ENCODE assay signal across 8 cellular contexts in the genomic region with DNA sequence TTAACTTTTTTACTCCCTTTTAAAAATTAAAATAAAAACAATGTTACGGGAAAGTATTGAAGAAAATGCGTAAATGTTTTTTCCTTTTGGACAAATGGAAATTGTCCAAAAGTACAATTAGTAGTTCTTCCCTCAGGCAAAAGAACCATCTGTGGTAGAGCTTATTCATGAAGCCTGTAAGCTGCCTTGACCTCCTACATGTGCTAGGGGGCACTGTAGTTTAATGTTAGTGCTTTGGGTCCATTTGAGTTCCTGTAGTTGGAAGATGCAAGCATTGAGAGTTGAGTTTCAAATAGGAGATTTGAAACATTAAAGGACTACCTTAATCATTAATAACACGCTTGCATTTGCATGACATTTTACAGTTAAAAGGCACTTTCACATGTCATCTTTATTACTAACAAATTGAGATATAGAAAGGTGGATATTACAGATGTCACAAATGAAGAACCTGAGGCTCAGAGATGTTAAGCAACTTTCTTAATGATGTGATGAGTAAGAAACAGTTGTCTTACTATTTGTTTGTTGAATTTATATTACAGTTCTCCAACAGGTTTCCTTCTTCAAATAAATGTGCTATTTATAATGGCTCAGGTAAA.
A peak's percentile ranks its signal among the peaks of the same experiment; 100 is the strongest.
DNase-seq lines count a peak whose midpoint lies in the region; ATAC-seq lines count a peak whose summit lies in the region.

No MANE protein-coding gene starts in this region.

- ATAC-seq in GM19397 (IDR thresholded peaks at IDR 0.05; ENCODE audit: unreplicated experiment) (peak; percentile 49), GM21526 (IDR thresholded peaks at IDR 0.05; ENCODE audit: low FRiP score, unreplicated experiment) (no peak), GM21619 (IDR thresholded peaks at IDR 0.05; ENCODE audit: unreplicated experiment) (no peak)

- DNase-seq in 8988T = peak; percentile 23
- DNase-seq in NCI-H748 treated with DMSO at 0.1 percent for 48 hours (lab: John Stamatoyannopoulos, UW) = peak; percentile 39
- DNase-seq in epidermal melanocyte (ENCODE audit: insufficient read length, low spot score) = peak; percentile 35
- DNase-seq in non-pigmented ciliary epithelial cell (ENCODE audit: low read depth) = peak; percentile 42
- no peak for DNase-seq in stimulated activated CD4-positive, alpha-beta T cell treated with anti-CD3 and anti-CD28 coated beads, Interleukin-1b, Interleukin-23, amount 100 ng/mL, for 48 hours
